1 cellular context compared by ENCODE assay signal in the genomic region with DNA sequence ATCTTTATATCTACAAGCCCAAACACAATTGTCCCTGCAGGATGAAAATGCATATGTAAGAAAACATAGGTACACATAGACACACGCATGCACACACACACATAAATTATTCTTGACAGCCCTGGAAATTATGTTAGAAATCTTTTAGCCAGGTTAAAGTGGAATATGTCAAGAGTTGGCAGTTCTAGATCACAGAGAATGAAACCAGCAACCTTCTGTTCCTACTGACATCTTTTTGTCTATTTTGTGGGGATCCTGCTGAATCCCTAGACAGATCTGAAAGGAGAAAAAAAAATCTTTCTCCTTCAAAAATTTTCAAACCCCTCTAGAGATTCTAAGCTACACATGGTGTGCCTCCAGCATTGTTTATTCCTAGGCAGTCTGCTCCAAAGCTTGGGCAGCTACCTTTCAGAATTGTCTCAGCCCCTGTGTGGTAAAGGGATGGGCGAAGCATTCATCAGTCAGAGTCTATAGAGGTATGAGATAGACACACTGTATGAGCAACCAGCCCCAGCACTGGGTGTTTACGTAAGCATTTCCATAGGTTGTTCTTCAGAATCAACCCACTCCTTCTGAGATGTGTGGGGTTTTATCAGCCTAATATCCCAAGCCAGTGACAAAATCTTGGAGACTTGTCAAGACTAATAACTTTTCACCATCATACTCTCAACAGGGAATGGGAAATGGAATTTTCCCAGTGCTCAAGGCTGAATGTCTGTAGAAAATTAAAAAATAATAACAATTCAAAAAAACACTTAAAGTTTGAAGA.
TF ChIP-seq lines count a peak whose summit lies in the region.

No MANE protein-coding gene starts in this region.

TF ChIP-seq in K562, 482 proteins besides CTCF, POLR2A, EP300 and RAD21 (continued from another document):
- TF ChIP-seq, protein P1, sequence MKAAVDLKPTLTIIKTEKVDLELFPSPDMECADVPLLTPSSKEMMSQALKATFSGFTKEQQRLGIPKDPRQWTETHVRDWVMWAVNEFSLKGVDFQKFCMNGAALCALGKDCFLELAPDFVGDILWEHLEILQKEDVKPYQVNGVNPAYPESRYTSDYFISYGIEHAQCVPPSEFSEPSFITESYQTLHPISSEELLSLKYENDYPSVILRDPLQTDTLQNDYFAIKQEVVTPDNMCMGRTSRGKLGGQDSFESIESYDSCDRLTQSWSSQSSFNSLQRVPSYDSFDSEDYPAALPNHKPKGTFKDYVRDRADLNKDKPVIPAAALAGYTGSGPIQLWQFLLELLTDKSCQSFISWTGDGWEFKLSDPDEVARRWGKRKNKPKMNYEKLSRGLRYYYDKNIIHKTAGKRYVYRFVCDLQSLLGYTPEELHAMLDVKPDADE (conservative IDR thresholded peaks at IDR 0.05; ENCODE audit: control insufficient read depth, low read depth, low read length), result no peak
- TF ChIP-seq, protein P2, sequence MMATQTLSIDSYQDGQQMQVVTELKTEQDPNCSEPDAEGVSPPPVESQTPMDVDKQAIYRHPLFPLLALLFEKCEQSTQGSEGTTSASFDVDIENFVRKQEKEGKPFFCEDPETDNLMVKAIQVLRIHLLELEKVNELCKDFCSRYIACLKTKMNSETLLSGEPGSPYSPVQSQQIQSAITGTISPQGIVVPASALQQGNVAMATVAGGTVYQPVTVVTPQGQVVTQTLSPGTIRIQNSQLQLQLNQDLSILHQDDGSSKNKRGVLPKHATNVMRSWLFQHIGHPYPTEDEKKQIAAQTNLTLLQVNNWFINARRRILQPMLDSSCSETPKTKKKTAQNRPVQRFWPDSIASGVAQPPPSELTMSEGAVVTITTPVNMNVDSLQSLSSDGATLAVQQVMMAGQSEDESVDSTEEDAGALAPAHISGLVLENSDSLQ (IDR thresholded peaks at IDR 0.05), result peak; percentile 21; the same call in 1 of the 2 replicates
